In genomic region chr14:75514673-75515630, GRCh38 we compare ENCODE assay signal across 1 cellular context.
TF ChIP-seq lines count a peak whose summit lies in the region.

No MANE protein-coding gene starts in this region.

TF ChIP-seq in K562, 482 proteins besides CTCF, POLR2A, EP300 and RAD21 (continued from another document):
- no peak for TF ChIP-seq AFF4 (CRISPR knock-in tag; IDR thresholded peaks at IDR 0.05)
TF ChIP-seq in K562: peak in this region for 4.
